In genomic region chr17:32876414-32877163, GRCh38 we compare ENCODE assay signal across 8 cellular contexts. TPM values are rescaled to one million over a fixed set of nuclear protein-coding genes. Genes with fewer than 3 reads are reported as not detected.
DNase-seq lines count a peak whose midpoint lies in the region; ATAC-seq and TF ChIP-seq lines count a peak whose summit lies in the region.

TSS of gene MYO1D (minus strand) at chr17:32877124. CDS start at chr17:32876872, 252 bp downstream.

- no peaks in the 10 kb centered on the region for H3K9me3 ChIP-seq in cardiac muscle cell (ENCODE audit: low read depth)

- H3K27ac Mint-ChIP-seq in progenitor cell of endocrine pancreas (peak within 1 kb of the TSS; percentile 99), type B pancreatic cell (peak within 1 kb of the TSS; percentile 96)

- H3K27ac ChIP-seq in cardiac muscle cell = peak within 1 kb of the TSS; percentile 79

- H3K4me1 ChIP-seq in cardiac muscle cell (ENCODE audit: low read depth) = peaks cover 6% of the 10 kb centered on the region

- H3K27me3 ChIP-seq in cardiac muscle cell = no peaks in the 10 kb centered on the region

- H3K4me3 ChIP-seq in AG09309 (ENCODE audit: control insufficient read depth, low read depth, low read length) (peak within 1 kb of the TSS; percentile 81), cardiac muscle cell (peak within 1 kb of the TSS; percentile 91)

- H3K36me3 Mint-ChIP-seq in progenitor cell of endocrine pancreas (ENCODE audit: insufficient read depth) (no peaks in the 10 kb centered on the region), type B pancreatic cell (no peaks in the 10 kb centered on the region)

- ATAC-seq in GM18909 (IDR thresholded peaks at IDR 0.05; ENCODE audit: poor library complexity, unreplicated experiment) (peak; percentile 62), HG03175 (IDR thresholded peaks at IDR 0.05; ENCODE audit: unreplicated experiment) (peak; percentile 57)

- H3K4me3 Mint-ChIP-seq in progenitor cell of endocrine pancreas (ENCODE audit: low read depth) (peak within 1 kb of the TSS; percentile 92), type B pancreatic cell (peak within 1 kb of the TSS; percentile 98)

- H3K9me3 Mint-ChIP-seq in progenitor cell of endocrine pancreas (ENCODE audit: low read depth) (no peaks in the 10 kb centered on the region), type B pancreatic cell (no peaks in the 10 kb centered on the region)

- no peaks in the 10 kb centered on the region for H3K36me3 ChIP-seq in cardiac muscle cell

- DNase-seq in AG09309 (ENCODE audit: low read depth) (no peak), RKO (ENCODE audit: low spot score) (peak; percentile 2), cardiac muscle cell (ENCODE audit: low read depth in 1 of 2, low spot score in 1 of 2) (peak in 1 of 2 donors; percentile 63), progenitor cell of endocrine pancreas (ENCODE audit: low spot score, unreplicated experiment) (peak; percentile 71), type B pancreatic cell (ENCODE audit: extremely low spot score, unreplicated experiment) (no peak)
- peak; percentile 69 for DNase-seq in activated naive CD4-positive, alpha-beta T cell treated with Interleukin-2 at 50 U/mL for 16 hours

- TF ChIP-seq CTCF in AG09309 (IDR thresholded peaks at IDR 0.05; ENCODE audit: control insufficient read depth, insufficient read depth, low read depth, low read length, missing control alignments) (peak; percentile 25), cardiac muscle cell (IDR thresholded peaks at IDR 0.05; ENCODE audit: low read depth, low read length) (peak; percentile 49), progenitor cell of endocrine pancreas (IDR thresholded peaks at IDR 0.05; ENCODE audit: unreplicated experiment) (peak; percentile 67), type B pancreatic cell (conservative IDR thresholded peaks at IDR 0.05) (peak; percentile 54)

- H3K27me3 Mint-ChIP-seq in progenitor cell of endocrine pancreas (peaks cover 3% of the 10 kb centered on the region), type B pancreatic cell (peaks cover 4% of the 10 kb centered on the region)

- H3K4me1 Mint-ChIP-seq in progenitor cell of endocrine pancreas (ENCODE audit: low read depth) (peaks cover 5% of the 10 kb centered on the region), type B pancreatic cell (ENCODE audit: unreplicated experiment) (peaks cover 9% of the 10 kb centered on the region)

RNA-seq across cellular contexts. Expression of gene MYO1D, which starts in this region (rescaled TPM):
- total RNA-seq in cardiac muscle cell (43.7 and 56.4 TPM in 2 replicates), progenitor cell of endocrine pancreas (36.9 and 45.9 TPM in 2 replicates), type B pancreatic cell (ENCODE audit: low replicate concordance) (24.9 and 46.7 TPM in 2 replicates)
- polyA plus RNA-seq in cardiac muscle cell = 30.3 and 34.3 TPM in 2 replicates

Comparison
In these comparisons a context has a peak if more than half of its experiments do, and no peak if none do; other contexts are left out.
1. DNase-seq: peak in RKO (single experiment), activated naive CD4-positive, alpha-beta T cell treated with Interleukin-2 at 50 U/mL for 16 hours (single experiment) and progenitor cell of endocrine pancreas (single experiment); none in AG09309 (single experiment) and type B pancreatic cell (single experiment).
2. Peak in every context shown above with its lines, with median percentiles within 50 percentile points of each other: CTCF ChIP-seq.